Comparison of ENCODE assay signal across 8 cellular contexts in genomic region chr19:43754562-43755255, GRCh38. TPM values are rescaled to one million over a fixed set of nuclear protein-coding genes. Genes with fewer than 3 reads are reported as not detected.
DNase-seq lines count a peak whose midpoint lies in the region; ATAC-seq and TF ChIP-seq lines count a peak whose summit lies in the region.

A gene with protein sequence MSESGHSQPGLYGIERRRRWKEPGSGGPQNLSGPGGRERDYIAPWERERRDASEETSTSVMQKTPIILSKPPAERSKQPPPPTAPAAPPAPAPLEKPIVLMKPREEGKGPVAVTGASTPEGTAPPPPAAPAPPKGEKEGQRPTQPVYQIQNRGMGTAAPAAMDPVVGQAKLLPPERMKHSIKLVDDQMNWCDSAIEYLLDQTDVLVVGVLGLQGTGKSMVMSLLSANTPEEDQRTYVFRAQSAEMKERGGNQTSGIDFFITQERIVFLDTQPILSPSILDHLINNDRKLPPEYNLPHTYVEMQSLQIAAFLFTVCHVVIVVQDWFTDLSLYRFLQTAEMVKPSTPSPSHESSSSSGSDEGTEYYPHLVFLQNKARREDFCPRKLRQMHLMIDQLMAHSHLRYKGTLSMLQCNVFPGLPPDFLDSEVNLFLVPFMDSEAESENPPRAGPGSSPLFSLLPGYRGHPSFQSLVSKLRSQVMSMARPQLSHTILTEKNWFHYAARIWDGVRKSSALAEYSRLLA (minus strand): TSS chr19:43754962. CDS start chr19:43750741, 4,221 bp downstream.

- H3K4me3 Mint-ChIP-seq in activated naive CD8-positive, alpha-beta T cell treated with anti-CD3 and anti-CD28 coated beads, Interleukin-2, amount 10 ng/mL, durations not matched to agents 7 days and 5 days: peak within 1 kb of the TSS; percentile 99

- H3K4me1 Mint-ChIP-seq in activated naive CD8-positive, alpha-beta T cell treated with anti-CD3 and anti-CD28 coated beads, Interleukin-2, amount 10 ng/mL, durations not matched to agents 7 days and 5 days: peaks cover 41% of the 10 kb centered on the region

- intact Hi-C loops in Right ventricle myocardium inferior (cut with DNase I) (loop anchor here (2.0 to 10.0 kb wide), 2 partner anchors 86 to 180 kb away; partner anchors contain the start of gene ZNF45), ovary (cut with DNase I) (loop anchor here in 1 of 4 donors (5.0 kb wide), 1 partner anchor 463 kb away; no protein-coding TSS in a partner anchor)

- no peaks in the 10 kb centered on the region for H3K9me2 ChIP-seq in SU-DHL-6 (replicated peaks; ENCODE audit: insufficient read depth, low read length)

- WGBS in ovary, 3 donors: 0 to 1% (median 0%) methylated on average over 55 to 70 of the region's 70 CpGs
- under 1% methylated on average over 70 of the region's 70 CpGs for WGBS in thymus

- POLR2A ChIA-PET in activated naive CD8-positive, alpha-beta T cell treated with anti-CD3 and anti-CD28 coated beads, Interleukin-2, amount 10 ng/mL, durations not matched to agents 7 days and 5 days (lab: Charles Lee): interaction anchor here (0.7 to 8.2 kb wide), 13 partner anchors 9 to 411 kb away, joined by 3 to 111 read pairs (median 4); partner anchors contain the start of genes IRGQ, KCNN4, ZNF226 and ZNF576

- peaks cover 52% of the 10 kb centered on the region for H3F3A ChIP-seq in SU-DHL-6 (ENCODE audit: insufficient read depth)

- peak; percentile 85 for TF ChIP-seq POLR2A in ovary (IDR thresholded peaks at IDR 0.05)

- H2AFZ ChIP-seq in SU-DHL-6 (ENCODE audit: low read depth, low read length, severe bottlenecking): peak within 1 kb of the TSS; percentile 3

- H3K4me3 ChIP-seq in GM12864 (ENCODE audit: low read depth, low read length) (peak within 1 kb of the TSS; percentile 91), SU-DHL-6 (ENCODE audit: insufficient read depth, low read length, poor library complexity, severe bottlenecking) (peak within 1 kb of the TSS; percentile 77), ovary (peak within 1 kb of the TSS; percentile 42), thymus (ENCODE audit: low read length) (peak within 1 kb of the TSS; percentile 82)

- ATAC-seq in HG02759 (IDR thresholded peaks at IDR 0.05; ENCODE audit: unreplicated experiment) (peak; percentile 67), Right ventricle myocardium inferior (peak; percentile 96)
- peak; percentile 85 for ATAC-seq in activated naive CD8-positive, alpha-beta T cell treated with anti-CD3 and anti-CD28 coated beads, Interleukin-2, amount 10 ng/mL, durations not matched to agents 7 days and 5 days (ENCODE audit: low read depth)

- no peak for DNase-seq in GM12864 (ENCODE audit: low read depth)
- DNase-seq in NCI-H1417 (lab: John Stamatoyannopoulos, UW): peak; percentile 98 to 99 (median 98)
- DNase-seq in activated naive CD8-positive, alpha-beta T cell treated with anti-CD3 and anti-CD28 coated beads, Interleukin-2, amount 10 ng/mL, durations not matched to agents 7 days and 5 days: peak; percentile 99
- peak; percentile 99 for DNase-seq in Right ventricle myocardium inferior (ENCODE audit: missing footprints)
- peak; percentile 98 to 99 (median 99) for DNase-seq in ovary

- TF ChIP-seq CTCF in GM12864 (IDR thresholded peaks at IDR 0.05; ENCODE audit: low read depth, low read length, missing control alignments): no peak
- TF ChIP-seq CTCF in SU-DHL-6 (IDR thresholded peaks at IDR 0.05; ENCODE audit: insufficient read depth, low read length, poor library complexity, severe bottlenecking): no peak
- TF ChIP-seq CTCF in ovary (IDR thresholded peaks at IDR 0.05): peak in 1 of 3 donors; percentile 27

- peak within 1 kb of the TSS; percentile 100 for H3K27ac Mint-ChIP-seq in activated naive CD8-positive, alpha-beta T cell treated with anti-CD3 and anti-CD28 coated beads, Interleukin-2, amount 10 ng/mL, durations not matched to agents 7 days and 5 days

- H3K27me3 Mint-ChIP-seq in activated naive CD8-positive, alpha-beta T cell treated with anti-CD3 and anti-CD28 coated beads, Interleukin-2, amount 10 ng/mL, durations not matched to agents 7 days and 5 days: no peaks in the 10 kb centered on the region

- H3K27me3 ChIP-seq in SU-DHL-6 (ENCODE audit: low read length) (no peaks in the 10 kb centered on the region), ovary (no peaks in the 10 kb centered on the region), thymus (ENCODE audit: control insufficient read depth, insufficient read depth) (no peaks in the 10 kb centered on the region)

- H3K9me3 ChIP-seq in SU-DHL-6 (ENCODE audit: insufficient read depth, low read length) (no peaks in the 10 kb centered on the region), ovary (no peaks in the 10 kb centered on the region), thymus (ENCODE audit: control insufficient read depth) (no peaks in the 10 kb centered on the region)

- no peak for TF ChIP-seq EP300 in ovary (IDR thresholded peaks at IDR 0.05)

- H4K20me1 ChIP-seq in SU-DHL-6 (ENCODE audit: low read depth, low read length): no peaks in the 10 kb centered on the region

- H3K4me1 ChIP-seq in ovary (ENCODE audit: insufficient read depth): peaks cover 1% of the 10 kb centered on the region
- peaks cover 9% of the 10 kb centered on the region for H3K4me1 ChIP-seq in thymus (ENCODE audit: control insufficient read depth, insufficient read depth, low read length)

- H3K27ac ChIP-seq in SU-DHL-6 (ENCODE audit: low read depth, low read length): peak within 1 kb of the TSS; percentile 95
- peak within 1 kb of the TSS; percentile 96 to 98 for H3K27ac ChIP-seq in ovary
- H3K27ac ChIP-seq in thymus (ENCODE audit: low read depth): peak within 1 kb of the TSS; percentile 100

- H3K9ac ChIP-seq in SU-DHL-6 (ENCODE audit: low read length): peak within 1 kb of the TSS; percentile 94

- peaks cover 30% of the 10 kb centered on the region for H3K36me3 Mint-ChIP-seq in activated naive CD8-positive, alpha-beta T cell treated with anti-CD3 and anti-CD28 coated beads, Interleukin-2, amount 10 ng/mL, durations not matched to agents 7 days and 5 days

- peaks cover 24% of the 10 kb centered on the region for H3K79me2 ChIP-seq in SU-DHL-6 (ENCODE audit: insufficient read depth, low read length)

- peak within 1 kb of the TSS; percentile 83 for H3K4me2 ChIP-seq in SU-DHL-6 (ENCODE audit: low read depth, low read length, poor library complexity, severe bottlenecking)

- no peaks in the 10 kb centered on the region for H3K9me3 Mint-ChIP-seq in activated naive CD8-positive, alpha-beta T cell treated with anti-CD3 and anti-CD28 coated beads, Interleukin-2, amount 10 ng/mL, durations not matched to agents 7 days and 5 days

- H3K36me3 ChIP-seq in SU-DHL-6 (ENCODE audit: low read length): no peaks in the 10 kb centered on the region
- no peaks in the 10 kb centered on the region for H3K36me3 ChIP-seq in ovary
- peaks cover 12% of the 10 kb centered on the region for H3K36me3 ChIP-seq in thymus (ENCODE audit: control insufficient read depth, insufficient read depth)

RNA-seq across cellular contexts. Expression of the gene that starts here (rescaled TPM):
- total RNA-seq in activated naive CD8-positive, alpha-beta T cell treated with anti-CD3 and anti-CD28 coated beads, Interleukin-2, amount 10 ng/mL, durations not matched to agents 7 days and 5 days: 10 to 100 TPM; 48.9 to 49.9 TPM
- 15.7 TPM for total RNA-seq in Right ventricle myocardium inferior
- total RNA-seq in ovary: 10 to 100 TPM; 13.9 to 34.8 (median 24.2) TPM
- polyA plus RNA-seq in ovary: 10 to 100 TPM; 15.7 to 15.9 TPM
- 36.9 TPM for polyA plus RNA-seq in thymus
